30 cellular contexts compared by ENCODE assay signal in genomic region chr2:224598669-224599068, GRCh38.
"Had no signal": no experiment of that assay in that cellular context is flagged by ENCODE, and none has a peak within 500 bp of the region (broad histone marks: within the 10 kb centered on the region; RNA-seq: fewer than 3 reads in every experiment).

No MANE protein-coding gene starts in this region.

- H3K36me3 ChIP-seq: ascending aorta, breast epithelium, esophagus squamous epithelium, gastroesophageal sphincter, WERI-Rb-1 had no signal

- ATAC-seq: activated naive CD4-positive, alpha-beta T cell treated with anti-CD3 and anti-CD28 coated beads, Interleukin-2, amount 50 U/mL, for 72 hours; activated T-cell treated with anti-CD3 and anti-CD28 coated beads, Interleukin-2, amount 50 U/mL, for 72 hours; gastroesophageal sphincter; T-helper 17 cell had no signal

- H3K4me3 ChIP-seq: ascending aorta, breast epithelium, coronary artery, dorsolateral prefrontal cortex, esophagus squamous epithelium, gastroesophageal sphincter had no signal

- H3K9me3 ChIP-seq: ascending aorta, breast epithelium, esophagus squamous epithelium, gastroesophageal sphincter had no signal

- DNase-seq: activated B cell treated with CpG ODN at 0.5 μM for 24 hours; activated CD4-positive, alpha-beta memory T cell treated with anti-CD3 and anti-CD28 coated beads, Interleukin-2, amount 10 ng/mL, durations not matched to agents 7 days and 5 days; activated CD4-positive, alpha-beta T cell treated with anti-CD3 and anti-CD28 coated beads, Interleukin-2, amount 10 ng/mL, durations not matched to agents 24 days and 14 days; activated CD8-positive, alpha-beta memory T cell treated with anti-CD3 and anti-CD28 coated beads, Interleukin-2, amount 50 U/mL, for 48 hours; activated gamma-delta T cell; activated naive CD4-positive, alpha-beta T cell; activated naive CD4-positive, alpha-beta T cell treated with anti-CD3 and anti-CD28 coated beads, Interleukin-2, amount 10 ng/mL, durations not matched to agents 7 days and 5 days; activated naive CD8-positive, alpha-beta T cell treated with anti-CD3 and anti-CD28 coated beads, Interleukin-2, amount 10 ng/mL, durations not matched to agents 7 days and 5 days; activated T-cell treated with anti-CD3 and anti-CD28 coated beads for 4 hours; activated T-cell treated with anti-CD3 and anti-CD28 coated beads, Interleukin-2, amount 50 U/mL, for 24 hours; activated T-cell treated with anti-CD3 and anti-CD28 coated beads, Interleukin-2, amount 50 U/mL, for 72 hours; dorsolateral prefrontal cortex; effector memory CD4-positive, alpha-beta T cell; endodermal cell; erythroblast; esophagus squamous epithelium; foreskin melanocyte; T-helper 1 cell; T-helper 17 cell; T1000; WERI-Rb-1 had no signal

- H3K27ac Mint-ChIP-seq: activated B cell treated with CpG ODN at 0.5 μM for 24 hours; activated CD4-positive, alpha-beta memory T cell treated with anti-CD3 and anti-CD28 coated beads, Interleukin-2, amount 10 ng/mL, durations not matched to agents 7 days and 5 days; activated CD4-positive, alpha-beta T cell treated with anti-CD3 and anti-CD28 coated beads, Interleukin-2, amount 10 ng/mL, durations not matched to agents 24 days and 14 days; activated naive CD4-positive, alpha-beta T cell treated with anti-CD3 and anti-CD28 coated beads, Interleukin-2, amount 10 ng/mL, durations not matched to agents 7 days and 5 days; activated naive CD4-positive, alpha-beta T cell treated with anti-CD3 and anti-CD28 coated beads, Interleukin-2, amount 50 U/mL, for 72 hours; activated naive CD8-positive, alpha-beta T cell treated with anti-CD3 and anti-CD28 coated beads, Interleukin-2, amount 10 ng/mL, durations not matched to agents 7 days and 5 days; activated T-cell treated with anti-CD3 and anti-CD28 coated beads, Interleukin-2, amount 50 U/mL, for 24 hours; activated T-cell treated with anti-CD3 and anti-CD28 coated beads, Interleukin-2, amount 50 U/mL, for 72 hours; brain; dendritic cell treated with granulocyte-macrophage colony-stimulating factor and Interleukin-4, amounts not matched to agents 40 ng/mL and 50 ng/mL, for 4 days; endodermal cell; T-helper 17 cell; T-helper 2 cell treated with Interferon-gamma antibody and Interleukin-4, amounts not matched to agents 5 μg/mL and 100 μg/mL, for 36 hours had no signal

- H3K27me3 Mint-ChIP-seq: activated B cell treated with CpG ODN at 0.5 μM for 24 hours had no signal

- H3K27ac ChIP-seq: ascending aorta, breast epithelium, coronary artery, dorsolateral prefrontal cortex, esophagus squamous epithelium, gastroesophageal sphincter, WERI-Rb-1 had no signal

- H3K9me3 Mint-ChIP-seq: activated B cell treated with CpG ODN at 0.5 μM for 24 hours; activated CD4-positive, alpha-beta memory T cell treated with anti-CD3 and anti-CD28 coated beads, Interleukin-2, amount 10 ng/mL, durations not matched to agents 7 days and 5 days; activated CD4-positive, alpha-beta T cell treated with anti-CD3 and anti-CD28 coated beads, Interleukin-2, amount 10 ng/mL, durations not matched to agents 24 days and 14 days; activated naive CD4-positive, alpha-beta T cell treated with anti-CD3 and anti-CD28 coated beads, Interleukin-2, amount 50 U/mL, for 72 hours; activated naive CD8-positive, alpha-beta T cell treated with anti-CD3 and anti-CD28 coated beads, Interleukin-2, amount 10 ng/mL, durations not matched to agents 7 days and 5 days; activated T-cell treated with anti-CD3 and anti-CD28 coated beads, Interleukin-2, amount 50 U/mL, for 24 hours; activated T-cell treated with anti-CD3 and anti-CD28 coated beads, Interleukin-2, amount 50 U/mL, for 72 hours; brain; central memory CD8-positive, alpha-beta T cell; dendritic cell treated with granulocyte-macrophage colony-stimulating factor and Interleukin-4, amounts not matched to agents 40 ng/mL and 50 ng/mL, for 4 days; T-helper 2 cell treated with Interferon-gamma antibody and Interleukin-4, amounts not matched to agents 5 μg/mL and 100 μg/mL, for 36 hours had no signal

- H3K27me3 ChIP-seq: ascending aorta, breast epithelium, dorsolateral prefrontal cortex, esophagus squamous epithelium, gastroesophageal sphincter had no signal

- H3K36me3 Mint-ChIP-seq: activated naive CD8-positive, alpha-beta T cell treated with anti-CD3 and anti-CD28 coated beads, Interleukin-2, amount 10 ng/mL, durations not matched to agents 7 days and 5 days; brain had no signal

- H3K4me1 ChIP-seq: ascending aorta, breast epithelium, esophagus squamous epithelium, gastroesophageal sphincter had no signal

- H3K4me1 Mint-ChIP-seq: brain, endodermal cell had no signal

- H3K4me3 Mint-ChIP-seq: activated B cell treated with CpG ODN at 0.5 μM for 24 hours; activated CD4-positive, alpha-beta memory T cell treated with anti-CD3 and anti-CD28 coated beads, Interleukin-2, amount 10 ng/mL, durations not matched to agents 7 days and 5 days; activated CD4-positive, alpha-beta T cell treated with anti-CD3 and anti-CD28 coated beads, Interleukin-2, amount 10 ng/mL, durations not matched to agents 24 days and 14 days; activated naive CD4-positive, alpha-beta T cell treated with anti-CD3 and anti-CD28 coated beads, Interleukin-2, amount 10 ng/mL, durations not matched to agents 7 days and 5 days; activated naive CD8-positive, alpha-beta T cell treated with anti-CD3 and anti-CD28 coated beads, Interleukin-2, amount 10 ng/mL, durations not matched to agents 7 days and 5 days; activated T-cell treated with anti-CD3 and anti-CD28 coated beads, Interleukin-2, amount 50 U/mL, for 24 hours; activated T-cell treated with anti-CD3 and anti-CD28 coated beads, Interleukin-2, amount 50 U/mL, for 72 hours; brain; central memory CD8-positive, alpha-beta T cell; dendritic cell treated with granulocyte-macrophage colony-stimulating factor and Interleukin-4, amounts not matched to agents 40 ng/mL and 50 ng/mL, for 4 days; endodermal cell; T-helper 17 cell; T-helper 2 cell treated with Interferon-gamma antibody and Interleukin-4, amounts not matched to agents 5 μg/mL and 100 μg/mL, for 36 hours had no signal
